Comparison of ENCODE assay signal across 13 cellular contexts in genomic region chr20:59040682-59041081, GRCh38. TPM values are rescaled to one million over a fixed set of nuclear protein-coding genes. Genes with fewer than 3 reads are reported as not detected.
DNase-seq lines count a peak whose midpoint lies in the region; ATAC-seq and TF ChIP-seq lines count a peak whose summit lies in the region.
"Had no signal": no experiment of that assay in that cellular context is flagged by ENCODE, and none has a peak within 500 bp of the region (broad histone marks: within the 10 kb centered on the region; RNA-seq: fewer than 3 reads in every experiment).

No MANE protein-coding gene starts in this region.

- H3K9ac ChIP-seq in H9 (ENCODE audit: extremely low read depth, insufficient read length, low read length): no peak overlapping the region
- peak overlapping the region; percentile 33 for H3K9ac ChIP-seq in mesendoderm (ENCODE audit: low read length)

- H3K4me3 Mint-ChIP-seq in H9: peak overlapping the region; percentile 88 to 92
- H3K4me3 Mint-ChIP-seq in activated CD8-positive, alpha-beta T cell treated with anti-CD3 and anti-CD28 coated beads, Interleukin-2, amount 10 ng/mL, durations not matched to agents 7 days and 5 days: peak overlapping the region; percentile 91

- H2AFZ ChIP-seq in H9 (ENCODE audit: low read length): no peak overlapping the region

- H3K9me3 ChIP-seq in BE2C (no peaks in the 10 kb centered on the region), H9 (ENCODE audit: control insufficient read depth, low read depth, low read length) (no peaks in the 10 kb centered on the region)

- H3K56ac ChIP-seq in H9 (ENCODE audit: insufficient read length, low read depth, low read length): no peak overlapping the region
- peak overlapping the region; percentile 52 for H3K56ac ChIP-seq in mesendoderm (ENCODE audit: low read length)

- H3K36me3 ChIP-seq in BE2C (peaks cover 40% of the 10 kb centered on the region), mesendoderm (ENCODE audit: control insufficient read depth, insufficient read depth, low read length) (peaks cover 4% of the 10 kb centered on the region)

- H2BK5ac ChIP-seq in H9 (ENCODE audit: insufficient read length, low read length) (no peak overlapping the region), mesendoderm (ENCODE audit: low read length) (no peak overlapping the region)

- H3K27ac Mint-ChIP-seq in H9: no peak overlapping the region
- H3K27ac Mint-ChIP-seq in activated CD8-positive, alpha-beta T cell treated with anti-CD3 and anti-CD28 coated beads, Interleukin-2, amount 10 ng/mL, durations not matched to agents 7 days and 5 days: peak overlapping the region; percentile 45

- H3K9me3 Mint-ChIP-seq in H9: no peaks in the 10 kb centered on the region; a peak in 1 of 5 replicates
- H3K9me3 Mint-ChIP-seq in activated CD8-positive, alpha-beta T cell treated with anti-CD3 and anti-CD28 coated beads, Interleukin-2, amount 10 ng/mL, durations not matched to agents 7 days and 5 days (ENCODE audit: insufficient read depth): no peaks in the 10 kb centered on the region

- H3K4me1 Mint-ChIP-seq in H9: peaks cover 13 to 18% of the 10 kb centered on the region in 2 experiments
- H3K4me1 Mint-ChIP-seq in activated CD8-positive, alpha-beta T cell treated with anti-CD3 and anti-CD28 coated beads, Interleukin-2, amount 10 ng/mL, durations not matched to agents 7 days and 5 days (ENCODE audit: low read depth): peaks cover 60% of the 10 kb centered on the region

- peaks cover 20 to 41% (median 38%) of the 10 kb centered on the region in 3 experiments; a peak in 6 of 7 replicates for H3K36me3 Mint-ChIP-seq in H9 (ENCODE audit: insufficient read depth in 1 of 3, low read depth in 3 of 3)
- peaks cover 50% of the 10 kb centered on the region for H3K36me3 Mint-ChIP-seq in activated CD8-positive, alpha-beta T cell treated with anti-CD3 and anti-CD28 coated beads, Interleukin-2, amount 10 ng/mL, durations not matched to agents 7 days and 5 days (ENCODE audit: low read depth)

- H4K8ac ChIP-seq in H9 (replicated peaks; ENCODE audit: insufficient read length, low read depth, low read length): no peak overlapping the region
- no peak overlapping the region for H4K8ac ChIP-seq in mesendoderm (ENCODE audit: low read depth, low read length)

- no peak overlapping the region for H2AK5ac ChIP-seq in H9 (ENCODE audit: insufficient read length, low read length)
- no peak overlapping the region for H2AK5ac ChIP-seq in mesendoderm (ENCODE audit: low read length)

- H3K4me3 ChIP-seq in BE2C (ENCODE audit: low read depth, low read length) (peak overlapping the region; percentile 15; the same call in 1 of the 2 replicates), mesendoderm (ENCODE audit: low read length) (no peak overlapping the region)

- H3K27me3 ChIP-seq in BE2C (no peaks in the 10 kb centered on the region), H9 (ENCODE audit: insufficient read depth, low read length) (no peaks in the 10 kb centered on the region), mesendoderm (ENCODE audit: insufficient read depth, low read length, poor library complexity) (no peaks in the 10 kb centered on the region)

- no peak overlapping the region for H4K91ac ChIP-seq in H9 (ENCODE audit: insufficient read length, low read depth, low read length)

- H4K20me1 ChIP-seq in H9 (ENCODE audit: control insufficient read depth, insufficient read depth, insufficient read length): no peaks in the 10 kb centered on the region

- no peak for ATAC-seq in activated CD8-positive, alpha-beta T cell treated with anti-CD3 and anti-CD28 coated beads, Interleukin-2, amount 10 ng/mL, durations not matched to agents 7 days and 5 days
- ATAC-seq in GM18868 (IDR thresholded peaks at IDR 0.05; ENCODE audit: unreplicated experiment): no peak

- no CpG with 5 or more reads among the region's 5 CpGs for WGBS in H9 (ENCODE audit: extremely low coverage, insufficient read length, low lambda C conversion rate)
- no CpG with 5 or more reads among the region's 5 CpGs for WGBS in mesendoderm (ENCODE audit: extremely low coverage, insufficient coverage, low lambda C conversion rate)

- H3T11ph ChIP-seq in H9 (ENCODE audit: low read length): no peak overlapping the region

- no peak for DNase-seq in BE2C
- DNase-seq in H9: no peak
- DNase-seq in activated CD8-positive, alpha-beta T cell treated with anti-CD3 and anti-CD28 coated beads, Interleukin-2, amount 10 ng/mL, durations not matched to agents 7 days and 5 days: no peak
- no peak for DNase-seq in mesendoderm
- DNase-seq in DMS 273 (lab: John Stamatoyannopoulos, UW; ENCODE audit: unreplicated experiment): no peak
- no peak for DNase-seq in NCI-H446 treated with DMSO at 0.1 percent for 48 hours (lab: John Stamatoyannopoulos, UW)
- DNase-seq in hepatic stellate cell (ENCODE audit: low spot score): no peak
- DNase-seq: COR-L47; effector memory CD4-positive, alpha-beta T cell; NCI-H226; substantia nigra had no signal

- H4K5ac ChIP-seq in H9 (ENCODE audit: insufficient read length, low read depth, low read length) (no peak overlapping the region), mesendoderm (ENCODE audit: low read length) (no peak overlapping the region)

- H3K23ac ChIP-seq in H9 (ENCODE audit: insufficient read length, low read depth, low read length): no peak overlapping the region
- no peak overlapping the region for H3K23ac ChIP-seq in mesendoderm (ENCODE audit: low read length)

- H3K27me3 Mint-ChIP-seq in H9 (ENCODE audit: low read depth): no peaks in the 10 kb centered on the region; the same call in 1 of the 2 replicates
- H3K27me3 Mint-ChIP-seq in activated CD8-positive, alpha-beta T cell treated with anti-CD3 and anti-CD28 coated beads, Interleukin-2, amount 10 ng/mL, durations not matched to agents 7 days and 5 days (ENCODE audit: low read depth): no peaks in the 10 kb centered on the region

- H3K14ac ChIP-seq in H9 (ENCODE audit: insufficient read depth, low read length): no peak overlapping the region

- H2BK12ac ChIP-seq in H9 (ENCODE audit: insufficient read length, low read depth, low read length): no peak overlapping the region

- H2BK20ac ChIP-seq in H9 (ENCODE audit: low read depth, low read length, poor library complexity, severe bottlenecking): no peak overlapping the region

- H3K23me2 ChIP-seq in H9 (ENCODE audit: insufficient read length, low read depth, low read length, poor library complexity, severe bottlenecking): peaks cover 9% of the 10 kb centered on the region

- H3K18ac ChIP-seq in H9 (ENCODE audit: insufficient read length, low read depth, low read length) (no peak overlapping the region), mesendoderm (ENCODE audit: low read length) (no peak overlapping the region)

- no peak overlapping the region for H2BK15ac ChIP-seq in H9 (ENCODE audit: low read depth, low read length)
- no peak overlapping the region for H2BK15ac ChIP-seq in mesendoderm (replicated peaks; ENCODE audit: low read depth)

- POLR2A ChIA-PET in activated CD8-positive, alpha-beta T cell treated with anti-CD3 and anti-CD28 coated beads, Interleukin-2, amount 10 ng/mL, durations not matched to agents 7 days and 5 days (lab: Charles Lee): interaction anchor here (0.9 to 1.6 kb wide), 2 partner anchors 8 to 50 kb away, joined by 3 to 7 read pairs; partner anchors contain the start of gene ATP5F1E

- H3K79me1 ChIP-seq in H9 (ENCODE audit: insufficient read depth, low read depth, low read length, poor library complexity, severe bottlenecking) (no peaks in the 10 kb centered on the region), mesendoderm (ENCODE audit: low read length) (peaks cover 6% of the 10 kb centered on the region)

- TF ChIP-seq CTCF in BE2C (IDR thresholded peaks at IDR 0.05; ENCODE audit: low read depth, low read length): no peak
- TF ChIP-seq CTCF in H9 (conservative IDR thresholded peaks at IDR 0.05): no peak

- H2BK120ac ChIP-seq in H9 (ENCODE audit: low read depth, low read length, poor library complexity, severe bottlenecking) (no peak overlapping the region), mesendoderm (ENCODE audit: low read depth, low read length) (no peak overlapping the region)

- H3K4ac ChIP-seq in H9 (ENCODE audit: low read depth, low read length) (no peak overlapping the region), mesendoderm (ENCODE audit: low read depth, low read length) (no peak overlapping the region)

- no peak overlapping the region for H3K4me2 ChIP-seq in H9 (ENCODE audit: insufficient read depth, insufficient read length, low read length)
- no peak overlapping the region for H3K4me2 ChIP-seq in mesendoderm (ENCODE audit: low read length)

- H3K79me2 ChIP-seq in H9 (ENCODE audit: insufficient read depth, low read length): peaks cover 10% of the 10 kb centered on the region
- peaks cover 23% of the 10 kb centered on the region for H3K79me2 ChIP-seq in mesendoderm (ENCODE audit: control insufficient read depth, insufficient read depth, low read length)

- CTCF ChIA-PET in activated CD8-positive, alpha-beta T cell treated with anti-CD3 and anti-CD28 coated beads, Interleukin-2, amount 10 ng/mL, durations not matched to agents 7 days and 5 days (lab: Charles Lee): interaction anchor here (0.8 to 1.3 kb wide), 3 partner anchors 9 to 389 kb away, joined by 3 to 5 read pairs (median 3); partner anchors contain the start of genes ATP5F1E and STX16

- no peak overlapping the region for H3K27ac ChIP-seq in H9 (ENCODE audit: insufficient read length, low read depth, low read length)
- H3K27ac ChIP-seq in mesendoderm (ENCODE audit: low read depth, low read length): no peak overlapping the region

- peaks cover 9% of the 10 kb centered on the region for H3K4me1 ChIP-seq in BE2C
- no peaks in the 10 kb centered on the region for H3K4me1 ChIP-seq in H9 (ENCODE audit: insufficient read depth, low read length)
- H3K4me1 ChIP-seq in mesendoderm (ENCODE audit: control insufficient read depth, low read depth, low read length): peaks cover 5% of the 10 kb centered on the region

RNA-seq across cellular contexts. Expression of gene PRELID3B, which starts 1.9 kb away (rescaled TPM):
- polyA plus RNA-seq in BE2C (2012; ENCODE audit: insufficient read depth, insufficient read length, low read depth): 104 TPM
- 52.6 and 56.5 TPM in 2 replicates for total RNA-seq in H9 (2021)
- total RNA-seq in activated CD8-positive, alpha-beta T cell treated with anti-CD3 and anti-CD28 coated beads, Interleukin-2, amount 10 ng/mL, durations not matched to agents 7 days and 5 days: 10 to 100 TPM; 80.1 to 81.6 TPM
- 23.0 TPM for polyA plus RNA-seq in mesendoderm (2013, experiment 1 of 2)
- 24.1 TPM for polyA plus RNA-seq in mesendoderm (2013, experiment 2 of 2)

RNA-seq across cellular contexts. Expression of gene ATP5F1E, which starts 8.5 kb away (rescaled TPM):
- 324 TPM for polyA plus RNA-seq in BE2C (2012; ENCODE audit: insufficient read depth, insufficient read length, low read depth)
- 47.4 and 52.7 TPM in 2 replicates for total RNA-seq in H9 (2021)
- 10 to 100 TPM; 97.8 to 98.8 TPM for total RNA-seq in activated CD8-positive, alpha-beta T cell treated with anti-CD3 and anti-CD28 coated beads, Interleukin-2, amount 10 ng/mL, durations not matched to agents 7 days and 5 days
- polyA plus RNA-seq in mesendoderm (2013, experiment 1 of 2): 61.1 TPM
- 59.6 TPM for polyA plus RNA-seq in mesendoderm (2013, experiment 2 of 2)

RNA-seq across cellular contexts. Expression of gene TUBB1, which starts 21.5 kb away (rescaled TPM):
- 0.36 TPM for polyA plus RNA-seq in BE2C (2012; ENCODE audit: insufficient read depth, insufficient read length, low read depth)
- not detected in 2 replicates for total RNA-seq in H9 (2021)
- not detected for total RNA-seq in activated CD8-positive, alpha-beta T cell treated with anti-CD3 and anti-CD28 coated beads, Interleukin-2, amount 10 ng/mL, durations not matched to agents 7 days and 5 days
- not detected for polyA plus RNA-seq in mesendoderm (2013, experiment 1 of 2)
- not detected for polyA plus RNA-seq in mesendoderm (2013, experiment 2 of 2)
- polyA plus RNA-seq: neural cell had no signal

RNA-seq across cellular contexts. Expression of gene CTSZ, which starts 33.6 kb away (rescaled TPM):
- polyA plus RNA-seq in BE2C (2012; ENCODE audit: insufficient read depth, insufficient read length, low read depth): 2.2 TPM
- 35.7 and 37.6 TPM in 2 replicates for total RNA-seq in H9 (2021)
- 10 to 100 TPM; 42.4 to 44.0 TPM for total RNA-seq in activated CD8-positive, alpha-beta T cell treated with anti-CD3 and anti-CD28 coated beads, Interleukin-2, amount 10 ng/mL, durations not matched to agents 7 days and 5 days
- 21.7 TPM for polyA plus RNA-seq in mesendoderm (2013, experiment 1 of 2)
- polyA plus RNA-seq in mesendoderm (2013, experiment 2 of 2): 22.0 TPM

RNA-seq across cellular contexts. Expression of gene NELFCD, which starts 59.6 kb away (rescaled TPM):
- 199 TPM for polyA plus RNA-seq in BE2C (2012; ENCODE audit: insufficient read depth, insufficient read length, low read depth)
- total RNA-seq in H9 (2021): 53.5 and 57.8 TPM in 2 replicates
- total RNA-seq in activated CD8-positive, alpha-beta T cell treated with anti-CD3 and anti-CD28 coated beads, Interleukin-2, amount 10 ng/mL, durations not matched to agents 7 days and 5 days: 10 to 100 TPM; 89.0 to 89.5 TPM
- 54.9 TPM for polyA plus RNA-seq in mesendoderm (2013, experiment 1 of 2)
- 53.5 TPM for polyA plus RNA-seq in mesendoderm (2013, experiment 2 of 2)
